Comparison of ENCODE assay signal across 1 cellular context in genomic region chr17:47840742-47841487, GRCh38.
TF ChIP-seq lines count a peak whose summit lies in the region.

SCRN2 (minus strand) TSS chr17:47841273; CDS start chr17:47840843, 430 bp downstream.

TF ChIP-seq in HepG2, 621 proteins besides CTCF, POLR2A, EP300 and RAD21 (continued from another document and continues in another):
- TF ChIP-seq ZNF142 (CRISPR knock-in tag; IDR thresholded peaks at IDR 0.05) (no peak), ELF1 (CRISPR knock-in tag; IDR thresholded peaks at IDR 0.05) (peak; percentile 73), GATA4 (IDR thresholded peaks at IDR 0.05; ENCODE audit: borderline replicate concordance, low read depth) (no peak), ZNF414 (CRISPR knock-in tag; IDR thresholded peaks at IDR 0.05) (peak; percentile 91), THAP11 (CRISPR knock-in tag; IDR thresholded peaks at IDR 0.05) (peak; percentile 80), RELA (CRISPR knock-in tag; IDR thresholded peaks at IDR 0.05) (0 out of 2 replicates have a peak, but pooled peaks have one; percentile 56), ZNF775 (CRISPR knock-in tag; IDR thresholded peaks at IDR 0.05; ENCODE audit: borderline replicate concordance) (0 out of 2 replicates have a peak, but pooled peaks have one; percentile 37), CENPX (CRISPR knock-in tag; IDR thresholded peaks at IDR 0.05) (no peak), MBNL3 (CRISPR knock-in tag; conservative IDR thresholded peaks at IDR 0.05) (no peak), KLF6 (CRISPR knock-in tag; IDR thresholded peaks at IDR 0.05) (peak; percentile 33; the same call in 1 of the 2 replicates), PATZ1 (CRISPR knock-in tag; IDR thresholded peaks at IDR 0.05) (peak; percentile 66), PCBP2 (optimal IDR thresholded peaks at IDR 0.05; ENCODE audit: low read depth, low read length, poor library complexity, severe bottlenecking) (peak; percentile 45), ZBTB20 (CRISPR knock-in tag; IDR thresholded peaks at IDR 0.05; ENCODE audit: borderline replicate concordance, low read depth) (peak; percentile 60; the same call in 1 of the 2 replicates), SP2 (CRISPR knock-in tag; IDR thresholded peaks at IDR 0.05) (peak; percentile 40), ZNF256 (CRISPR knock-in tag; conservative IDR thresholded peaks at IDR 0.05) (peak; percentile 34; the same call in 1 of the 2 replicates), SALL2 (CRISPR knock-in tag; IDR thresholded peaks at IDR 0.05) (peak; percentile 62; the same call in 1 of the 2 replicates), ZNF720 (CRISPR knock-in tag; IDR thresholded peaks at IDR 0.05) (no peak), ZNF280D (CRISPR knock-in tag; IDR thresholded peaks at IDR 0.05) (no peak), POLR2AphosphoS2 (IDR thresholded peaks at IDR 0.05; ENCODE audit: low read depth, low read length) (no peak), SP1 (IDR thresholded peaks at IDR 0.05) (no peak), SP1 (CRISPR knock-in tag; IDR thresholded peaks at IDR 0.05) (peak; percentile 39; the same call in 1 of the 2 replicates), ZNF180 (CRISPR knock-in tag; IDR thresholded peaks at IDR 0.05; ENCODE audit: borderline replicate concordance, low read depth) (no peak), BHLHE40 (IDR thresholded peaks at IDR 0.05; ENCODE audit: low read length) (peak; percentile 55; the same call in 1 of the 2 replicates), ZFP62 (CRISPR knock-in tag; IDR thresholded peaks at IDR 0.05) (0 out of 2 replicates have a peak, but pooled peaks have one; percentile 14), ZNF136 (CRISPR knock-in tag; IDR thresholded peaks at IDR 0.05; ENCODE audit: low read depth) (peak; percentile 92; the same call in 1 of the 2 replicates), FOXP4 (CRISPR knock-in tag; IDR thresholded peaks at IDR 0.05) (no peak), HOMEZ (CRISPR knock-in tag; IDR thresholded peaks at IDR 0.05; ENCODE audit: low read depth) (no peak), ZFY (CRISPR knock-in tag; IDR thresholded peaks at IDR 0.05) (peak; percentile 95), CAMTA2 (CRISPR knock-in tag; IDR thresholded peaks at IDR 0.05; ENCODE audit: borderline replicate concordance) (no peak), NBN (conservative IDR thresholded peaks at IDR 0.05) (no peak), MXI1 (IDR thresholded peaks at IDR 0.05; ENCODE audit: borderline replicate concordance, low read depth, low read length) (no peak; the same call in 2 of the 3 replicates), JDP2 (CRISPR knock-in tag; IDR thresholded peaks at IDR 0.05; ENCODE audit: borderline replicate concordance) (no peak), HINFP (CRISPR knock-in tag; IDR thresholded peaks at IDR 0.05; ENCODE audit: low read depth) (no peak; the same call in 1 of the 2 replicates), NCOA2 (CRISPR knock-in tag; IDR thresholded peaks at IDR 0.05) (0 out of 2 replicates have a peak, but pooled peaks have one; percentile 10), ZNF766 (CRISPR knock-in tag; IDR thresholded peaks at IDR 0.05; ENCODE audit: borderline replicate concordance) (peak; percentile 85; the same call in 1 of the 2 replicates), POGK (CRISPR knock-in tag; conservative IDR thresholded peaks at IDR 0.05) (peak; percentile 60), MLX (CRISPR knock-in tag; IDR thresholded peaks at IDR 0.05) (no peak; the same call in 1 of the 2 replicates), ZSCAN20 (CRISPR knock-in tag; IDR thresholded peaks at IDR 0.05; ENCODE audit: borderline replicate concordance) (peak; percentile 75)
